7 cellular contexts compared by ENCODE assay signal in genomic region chr2:153218851-153219250, GRCh38.
"Had no signal": no experiment of that assay in that cellular context is flagged by ENCODE, and none has a peak within 500 bp of the region (broad histone marks: within the 10 kb centered on the region; RNA-seq: fewer than 3 reads in every experiment).

No MANE protein-coding gene starts in this region.

- H3K4me3 Mint-ChIP-seq: IgD-negative memory B cell had no signal

- H3K36me3 Mint-ChIP-seq: IgD-negative memory B cell had no signal

- DNase-seq: IMR-90, KBM-7, KG1 had no signal

- H3K27ac ChIP-seq: HL-60 had no signal

- H3K4me3 ChIP-seq: K562 had no signal

- H3K27me3 Mint-ChIP-seq: IgD-negative memory B cell had no signal

- H3K4me1 Mint-ChIP-seq: IgD-negative memory B cell had no signal

- ATAC-seq: HepG2, K562 had no signal

- H3K27ac Mint-ChIP-seq: IgD-negative memory B cell had no signal
